ENCODE assay signal across 1 cellular context in the genomic region with DNA sequence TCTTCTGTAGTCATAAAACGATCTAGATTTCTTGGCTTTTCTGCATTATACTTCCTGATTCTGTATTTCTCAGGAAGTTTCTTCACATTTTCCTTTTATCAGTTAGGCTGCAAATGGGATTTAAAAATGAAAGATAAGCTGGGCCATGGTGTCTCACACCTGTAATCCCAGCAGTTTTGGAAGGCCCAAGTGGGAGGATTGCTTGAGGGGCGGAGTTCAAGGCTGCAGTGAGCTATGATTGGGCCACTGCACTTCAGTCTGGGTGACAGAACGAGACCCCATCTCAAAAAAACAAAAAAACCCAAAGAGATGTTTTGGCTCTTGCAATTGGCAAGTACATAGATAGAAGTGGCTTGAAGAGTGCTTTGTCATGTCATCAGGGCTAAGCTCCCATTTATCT.
TF ChIP-seq lines count a peak whose summit lies in the region.

No MANE protein-coding gene starts in this region.

TF ChIP-seq in WTC11, 78 proteins besides CTCF, POLR2A, EP300 and RAD21 (continued from another document):
- TF ChIP-seq, protein P1, sequence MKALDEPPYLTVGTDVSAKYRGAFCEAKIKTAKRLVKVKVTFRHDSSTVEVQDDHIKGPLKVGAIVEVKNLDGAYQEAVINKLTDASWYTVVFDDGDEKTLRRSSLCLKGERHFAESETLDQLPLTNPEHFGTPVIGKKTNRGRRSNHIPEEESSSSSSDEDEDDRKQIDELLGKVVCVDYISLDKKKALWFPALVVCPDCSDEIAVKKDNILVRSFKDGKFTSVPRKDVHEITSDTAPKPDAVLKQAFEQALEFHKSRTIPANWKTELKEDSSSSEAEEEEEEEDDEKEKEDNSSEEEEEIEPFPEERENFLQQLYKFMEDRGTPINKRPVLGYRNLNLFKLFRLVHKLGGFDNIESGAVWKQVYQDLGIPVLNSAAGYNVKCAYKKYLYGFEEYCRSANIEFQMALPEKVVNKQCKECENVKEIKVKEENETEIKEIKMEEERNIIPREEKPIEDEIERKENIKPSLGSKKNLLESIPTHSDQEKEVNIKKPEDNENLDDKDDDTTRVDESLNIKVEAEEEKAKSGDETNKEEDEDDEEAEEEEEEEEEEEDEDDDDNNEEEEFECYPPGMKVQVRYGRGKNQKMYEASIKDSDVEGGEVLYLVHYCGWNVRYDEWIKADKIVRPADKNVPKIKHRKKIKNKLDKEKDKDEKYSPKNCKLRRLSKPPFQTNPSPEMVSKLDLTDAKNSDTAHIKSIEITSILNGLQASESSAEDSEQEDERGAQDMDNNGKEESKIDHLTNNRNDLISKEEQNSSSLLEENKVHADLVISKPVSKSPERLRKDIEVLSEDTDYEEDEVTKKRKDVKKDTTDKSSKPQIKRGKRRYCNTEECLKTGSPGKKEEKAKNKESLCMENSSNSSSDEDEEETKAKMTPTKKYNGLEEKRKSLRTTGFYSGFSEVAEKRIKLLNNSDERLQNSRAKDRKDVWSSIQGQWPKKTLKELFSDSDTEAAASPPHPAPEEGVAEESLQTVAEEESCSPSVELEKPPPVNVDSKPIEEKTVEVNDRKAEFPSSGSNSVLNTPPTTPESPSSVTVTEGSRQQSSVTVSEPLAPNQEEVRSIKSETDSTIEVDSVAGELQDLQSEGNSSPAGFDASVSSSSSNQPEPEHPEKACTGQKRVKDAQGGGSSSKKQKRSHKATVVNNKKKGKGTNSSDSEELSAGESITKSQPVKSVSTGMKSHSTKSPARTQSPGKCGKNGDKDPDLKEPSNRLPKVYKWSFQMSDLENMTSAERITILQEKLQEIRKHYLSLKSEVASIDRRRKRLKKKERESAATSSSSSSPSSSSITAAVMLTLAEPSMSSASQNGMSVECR (CRISPR knock-in tag; IDR thresholded peaks at IDR 0.05; ENCODE audit: borderline replicate concordance), result no peak
- TF ChIP-seq JAZF1 (CRISPR knock-in tag; IDR thresholded peaks at IDR 0.05) (no peak), NR2C2 (CRISPR knock-in tag; IDR thresholded peaks at IDR 0.05) (no peak), MXD4 (CRISPR knock-in tag; IDR thresholded peaks at IDR 0.05; ENCODE audit: borderline replicate concordance) (no peak), IRF2 (CRISPR knock-in tag; IDR thresholded peaks at IDR 0.05; ENCODE audit: borderline replicate concordance, low read depth) (no peak), ZNF423 (CRISPR knock-in tag; IDR thresholded peaks at IDR 0.05) (no peak), ZNF138 (CRISPR knock-in tag; conservative IDR thresholded peaks at IDR 0.05) (no peak)
